12 cellular contexts compared by ENCODE assay signal in genomic region chr6:157586088-157586414, GRCh38.
"Had no signal": no experiment of that assay in that cellular context is flagged by ENCODE, and none has a peak within 500 bp of the region (broad histone marks: within the 10 kb centered on the region; RNA-seq: fewer than 3 reads in every experiment).

No MANE protein-coding gene starts in this region.

- H3K36me3 Mint-ChIP-seq: stimulated activated effector memory CD8-positive, alpha-beta T cell treated with anti-CD3 and anti-CD28 coated beads, Interleukin-12 subunit alpha, Interleukin-12 subunit beta, amount 100 ng/mL, for 72 hours had no signal

- H3K4me1 ChIP-seq: breast epithelium, thyroid gland, vagina had no signal

- H3K36me3 ChIP-seq: breast epithelium, thyroid gland, vagina had no signal

- H3K27ac Mint-ChIP-seq: activated T-helper 1 cell treated with anti-CD3 and anti-CD28 coated beads, Interleukin-12 subunit alpha, Interleukin-12 subunit beta, Interleukin-2, Interleukin-4 antibody, amounts not matched to agents 30 ng/mL and 10 ng/mL and 1 ng/mL, durations not matched to agents 14 hours and 24 hours and 36 hours; nephron; stimulated activated effector memory CD8-positive, alpha-beta T cell treated with anti-CD3 and anti-CD28 coated beads, Interleukin-12 subunit alpha, Interleukin-12 subunit beta, amount 100 ng/mL, for 72 hours; T-helper 2 cell treated with Interferon-gamma antibody and Interleukin-4, amounts not matched to agents 5 μg/mL and 100 μg/mL, for 36 hours had no signal

- H3K4me3 Mint-ChIP-seq: activated T-helper 1 cell treated with anti-CD3 and anti-CD28 coated beads, Interleukin-12 subunit alpha, Interleukin-12 subunit beta, Interleukin-2, Interleukin-4 antibody, amounts not matched to agents 30 ng/mL and 10 ng/mL and 1 ng/mL, durations not matched to agents 14 hours and 24 hours and 36 hours; nephron; stimulated activated effector memory CD8-positive, alpha-beta T cell treated with anti-CD3 and anti-CD28 coated beads, Interleukin-12 subunit alpha, Interleukin-12 subunit beta, amount 100 ng/mL, for 72 hours; T-helper 2 cell treated with Interferon-gamma antibody and Interleukin-4, amounts not matched to agents 5 μg/mL and 100 μg/mL, for 36 hours had no signal

- H3K9me3 ChIP-seq: thyroid gland, vagina had no signal

- DNase-seq: activated CD4-positive, alpha-beta T cell treated with anti-CD3 and anti-CD28 coated beads, Interleukin-2, amount 50 U/mL, for 1 hour; anterior cingulate cortex; cerebellar nuclear complex; dorsolateral prefrontal cortex; kidney; thyroid gland had no signal

- H3K4me1 Mint-ChIP-seq: nephron; stimulated activated effector memory CD8-positive, alpha-beta T cell treated with anti-CD3 and anti-CD28 coated beads, Interleukin-12 subunit alpha, Interleukin-12 subunit beta, amount 100 ng/mL, for 72 hours had no signal

- H3K27ac ChIP-seq: breast epithelium, thyroid gland, vagina had no signal

- H3K27me3 ChIP-seq: breast epithelium, dorsolateral prefrontal cortex, thyroid gland, vagina had no signal

- H3K4me3 ChIP-seq: breast epithelium, dorsolateral prefrontal cortex, thyroid gland, vagina had no signal

- ATAC-seq: stimulated activated effector memory CD8-positive, alpha-beta T cell treated with anti-CD3 and anti-CD28 coated beads, Interleukin-12 subunit alpha, Interleukin-12 subunit beta, amount 100 ng/mL, for 72 hours had no signal
